In the genomic region with DNA sequence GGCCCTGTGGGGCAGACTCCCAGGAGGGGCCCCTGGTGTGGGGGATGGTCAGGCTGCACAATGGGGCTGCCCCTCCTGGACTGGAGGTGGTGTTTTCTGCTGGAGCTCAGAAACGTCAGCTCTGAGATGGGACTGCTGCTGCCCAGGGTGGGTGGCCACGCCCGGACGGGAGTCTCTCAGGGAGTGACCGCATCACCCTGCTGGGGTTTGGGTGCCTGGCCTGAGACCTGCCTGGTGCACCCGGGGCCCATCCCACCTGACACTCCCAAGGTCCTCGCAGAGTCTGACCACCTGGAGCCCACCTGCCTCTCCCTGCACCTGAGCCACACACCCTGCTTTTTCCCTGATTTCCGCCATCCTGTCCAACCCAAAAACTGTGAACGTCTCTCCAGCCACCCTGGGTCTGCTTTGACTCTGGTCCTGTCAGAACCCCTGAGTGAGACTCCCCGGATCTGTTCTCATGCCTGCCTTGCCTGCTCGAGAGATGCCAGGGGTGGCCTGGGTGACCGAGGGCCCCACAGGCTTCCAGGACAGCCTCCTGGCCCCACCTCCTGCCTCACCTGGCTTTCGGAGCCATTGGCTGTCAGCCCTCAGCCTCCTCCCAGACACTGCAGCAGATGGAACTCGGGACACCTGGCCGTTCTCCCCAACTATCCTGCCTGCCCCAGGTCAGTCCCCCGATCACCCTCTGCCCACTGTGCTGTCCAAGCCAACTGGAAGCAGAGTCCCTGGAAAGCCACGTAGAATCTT, we compare ENCODE assay signal across 1 cellular context.
TF ChIP-seq lines count a peak whose summit lies in the region.

No MANE protein-coding gene starts in this region.

TF ChIP-seq in HepG2, 621 proteins besides CTCF, POLR2A, EP300 and RAD21:
- TF ChIP-seq RXRA (CRISPR knock-in tag; IDR thresholded peaks at IDR 0.05): no peak
- no peak for TF ChIP-seq BCL6 (CRISPR knock-in tag; IDR thresholded peaks at IDR 0.05)
- TF ChIP-seq, protein P1, sequence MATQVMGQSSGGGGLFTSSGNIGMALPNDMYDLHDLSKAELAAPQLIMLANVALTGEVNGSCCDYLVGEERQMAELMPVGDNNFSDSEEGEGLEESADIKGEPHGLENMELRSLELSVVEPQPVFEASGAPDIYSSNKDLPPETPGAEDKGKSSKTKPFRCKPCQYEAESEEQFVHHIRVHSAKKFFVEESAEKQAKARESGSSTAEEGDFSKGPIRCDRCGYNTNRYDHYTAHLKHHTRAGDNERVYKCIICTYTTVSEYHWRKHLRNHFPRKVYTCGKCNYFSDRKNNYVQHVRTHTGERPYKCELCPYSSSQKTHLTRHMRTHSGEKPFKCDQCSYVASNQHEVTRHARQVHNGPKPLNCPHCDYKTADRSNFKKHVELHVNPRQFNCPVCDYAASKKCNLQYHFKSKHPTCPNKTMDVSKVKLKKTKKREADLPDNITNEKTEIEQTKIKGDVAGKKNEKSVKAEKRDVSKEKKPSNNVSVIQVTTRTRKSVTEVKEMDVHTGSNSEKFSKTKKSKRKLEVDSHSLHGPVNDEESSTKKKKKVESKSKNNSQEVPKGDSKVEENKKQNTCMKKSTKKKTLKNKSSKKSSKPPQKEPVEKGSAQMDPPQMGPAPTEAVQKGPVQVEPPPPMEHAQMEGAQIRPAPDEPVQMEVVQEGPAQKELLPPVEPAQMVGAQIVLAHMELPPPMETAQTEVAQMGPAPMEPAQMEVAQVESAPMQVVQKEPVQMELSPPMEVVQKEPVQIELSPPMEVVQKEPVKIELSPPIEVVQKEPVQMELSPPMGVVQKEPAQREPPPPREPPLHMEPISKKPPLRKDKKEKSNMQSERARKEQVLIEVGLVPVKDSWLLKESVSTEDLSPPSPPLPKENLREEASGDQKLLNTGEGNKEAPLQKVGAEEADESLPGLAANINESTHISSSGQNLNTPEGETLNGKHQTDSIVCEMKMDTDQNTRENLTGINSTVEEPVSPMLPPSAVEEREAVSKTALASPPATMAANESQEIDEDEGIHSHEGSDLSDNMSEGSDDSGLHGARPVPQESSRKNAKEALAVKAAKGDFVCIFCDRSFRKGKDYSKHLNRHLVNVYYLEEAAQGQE (IDR thresholded peaks at IDR 0.05; ENCODE audit: borderline replicate concordance in 1 of 2, low read depth in 1 of 2, low read length in 2 of 2): no peak
- TF ChIP-seq ZNF816 (CRISPR knock-in tag; IDR thresholded peaks at IDR 0.05; ENCODE audit: borderline replicate concordance): no peak
- TF ChIP-seq, protein P2, sequence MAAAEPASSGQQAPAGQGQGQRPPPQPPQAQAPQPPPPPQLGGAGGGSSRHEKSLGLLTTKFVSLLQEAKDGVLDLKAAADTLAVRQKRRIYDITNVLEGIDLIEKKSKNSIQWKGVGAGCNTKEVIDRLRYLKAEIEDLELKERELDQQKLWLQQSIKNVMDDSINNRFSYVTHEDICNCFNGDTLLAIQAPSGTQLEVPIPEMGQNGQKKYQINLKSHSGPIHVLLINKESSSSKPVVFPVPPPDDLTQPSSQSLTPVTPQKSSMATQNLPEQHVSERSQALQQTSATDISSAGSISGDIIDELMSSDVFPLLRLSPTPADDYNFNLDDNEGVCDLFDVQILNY (CRISPR knock-in tag; conservative IDR thresholded peaks at IDR 0.05): no peak
- no peak for TF ChIP-seq ZBTB1 (CRISPR knock-in tag; IDR thresholded peaks at IDR 0.05; ENCODE audit: borderline replicate concordance)
- no peak for TF ChIP-seq ZNF782 (CRISPR knock-in tag; IDR thresholded peaks at IDR 0.05; ENCODE audit: borderline replicate concordance)
- no peak for TF ChIP-seq FOXK1 (CRISPR knock-in tag; IDR thresholded peaks at IDR 0.05; ENCODE audit: borderline replicate concordance, low read depth)
- TF ChIP-seq ZFP62 (CRISPR knock-in tag; IDR thresholded peaks at IDR 0.05): no peak
- TF ChIP-seq ZNF883 (CRISPR knock-in tag; IDR thresholded peaks at IDR 0.05; ENCODE audit: not compliant biosample characterization): no peak
- TF ChIP-seq RXRB (CRISPR knock-in tag; IDR thresholded peaks at IDR 0.05; ENCODE audit: borderline replicate concordance): no peak
- TF ChIP-seq IRX3 (CRISPR knock-in tag; IDR thresholded peaks at IDR 0.05; ENCODE audit: borderline replicate concordance, low read depth): no peak
- no peak for TF ChIP-seq ZNF776 (CRISPR knock-in tag; IDR thresholded peaks at IDR 0.05)
- TF ChIP-seq, protein P3, sequence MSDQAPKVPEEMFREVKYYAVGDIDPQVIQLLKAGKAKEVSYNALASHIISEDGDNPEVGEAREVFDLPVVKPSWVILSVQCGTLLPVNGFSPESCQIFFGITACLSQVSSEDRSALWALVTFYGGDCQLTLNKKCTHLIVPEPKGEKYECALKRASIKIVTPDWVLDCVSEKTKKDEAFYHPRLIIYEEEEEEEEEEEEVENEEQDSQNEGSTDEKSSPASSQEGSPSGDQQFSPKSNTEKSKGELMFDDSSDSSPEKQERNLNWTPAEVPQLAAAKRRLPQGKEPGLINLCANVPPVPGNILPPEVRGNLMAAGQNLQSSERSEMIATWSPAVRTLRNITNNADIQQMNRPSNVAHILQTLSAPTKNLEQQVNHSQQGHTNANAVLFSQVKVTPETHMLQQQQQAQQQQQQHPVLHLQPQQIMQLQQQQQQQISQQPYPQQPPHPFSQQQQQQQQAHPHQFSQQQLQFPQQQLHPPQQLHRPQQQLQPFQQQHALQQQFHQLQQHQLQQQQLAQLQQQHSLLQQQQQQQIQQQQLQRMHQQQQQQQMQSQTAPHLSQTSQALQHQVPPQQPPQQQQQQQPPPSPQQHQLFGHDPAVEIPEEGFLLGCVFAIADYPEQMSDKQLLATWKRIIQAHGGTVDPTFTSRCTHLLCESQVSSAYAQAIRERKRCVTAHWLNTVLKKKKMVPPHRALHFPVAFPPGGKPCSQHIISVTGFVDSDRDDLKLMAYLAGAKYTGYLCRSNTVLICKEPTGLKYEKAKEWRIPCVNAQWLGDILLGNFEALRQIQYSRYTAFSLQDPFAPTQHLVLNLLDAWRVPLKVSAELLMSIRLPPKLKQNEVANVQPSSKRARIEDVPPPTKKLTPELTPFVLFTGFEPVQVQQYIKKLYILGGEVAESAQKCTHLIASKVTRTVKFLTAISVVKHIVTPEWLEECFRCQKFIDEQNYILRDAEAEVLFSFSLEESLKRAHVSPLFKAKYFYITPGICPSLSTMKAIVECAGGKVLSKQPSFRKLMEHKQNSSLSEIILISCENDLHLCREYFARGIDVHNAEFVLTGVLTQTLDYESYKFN (CRISPR knock-in tag; conservative IDR thresholded peaks at IDR 0.05): no peak
- no peak for TF ChIP-seq MAFG (CRISPR knock-in tag; IDR thresholded peaks at IDR 0.05)
- no peak for TF ChIP-seq ZNF7 (CRISPR knock-in tag; IDR thresholded peaks at IDR 0.05)
- no peak for TF ChIP-seq SP1 (IDR thresholded peaks at IDR 0.05)
- no peak for TF ChIP-seq SP1 (CRISPR knock-in tag; IDR thresholded peaks at IDR 0.05)
- TF ChIP-seq, protein P4, sequence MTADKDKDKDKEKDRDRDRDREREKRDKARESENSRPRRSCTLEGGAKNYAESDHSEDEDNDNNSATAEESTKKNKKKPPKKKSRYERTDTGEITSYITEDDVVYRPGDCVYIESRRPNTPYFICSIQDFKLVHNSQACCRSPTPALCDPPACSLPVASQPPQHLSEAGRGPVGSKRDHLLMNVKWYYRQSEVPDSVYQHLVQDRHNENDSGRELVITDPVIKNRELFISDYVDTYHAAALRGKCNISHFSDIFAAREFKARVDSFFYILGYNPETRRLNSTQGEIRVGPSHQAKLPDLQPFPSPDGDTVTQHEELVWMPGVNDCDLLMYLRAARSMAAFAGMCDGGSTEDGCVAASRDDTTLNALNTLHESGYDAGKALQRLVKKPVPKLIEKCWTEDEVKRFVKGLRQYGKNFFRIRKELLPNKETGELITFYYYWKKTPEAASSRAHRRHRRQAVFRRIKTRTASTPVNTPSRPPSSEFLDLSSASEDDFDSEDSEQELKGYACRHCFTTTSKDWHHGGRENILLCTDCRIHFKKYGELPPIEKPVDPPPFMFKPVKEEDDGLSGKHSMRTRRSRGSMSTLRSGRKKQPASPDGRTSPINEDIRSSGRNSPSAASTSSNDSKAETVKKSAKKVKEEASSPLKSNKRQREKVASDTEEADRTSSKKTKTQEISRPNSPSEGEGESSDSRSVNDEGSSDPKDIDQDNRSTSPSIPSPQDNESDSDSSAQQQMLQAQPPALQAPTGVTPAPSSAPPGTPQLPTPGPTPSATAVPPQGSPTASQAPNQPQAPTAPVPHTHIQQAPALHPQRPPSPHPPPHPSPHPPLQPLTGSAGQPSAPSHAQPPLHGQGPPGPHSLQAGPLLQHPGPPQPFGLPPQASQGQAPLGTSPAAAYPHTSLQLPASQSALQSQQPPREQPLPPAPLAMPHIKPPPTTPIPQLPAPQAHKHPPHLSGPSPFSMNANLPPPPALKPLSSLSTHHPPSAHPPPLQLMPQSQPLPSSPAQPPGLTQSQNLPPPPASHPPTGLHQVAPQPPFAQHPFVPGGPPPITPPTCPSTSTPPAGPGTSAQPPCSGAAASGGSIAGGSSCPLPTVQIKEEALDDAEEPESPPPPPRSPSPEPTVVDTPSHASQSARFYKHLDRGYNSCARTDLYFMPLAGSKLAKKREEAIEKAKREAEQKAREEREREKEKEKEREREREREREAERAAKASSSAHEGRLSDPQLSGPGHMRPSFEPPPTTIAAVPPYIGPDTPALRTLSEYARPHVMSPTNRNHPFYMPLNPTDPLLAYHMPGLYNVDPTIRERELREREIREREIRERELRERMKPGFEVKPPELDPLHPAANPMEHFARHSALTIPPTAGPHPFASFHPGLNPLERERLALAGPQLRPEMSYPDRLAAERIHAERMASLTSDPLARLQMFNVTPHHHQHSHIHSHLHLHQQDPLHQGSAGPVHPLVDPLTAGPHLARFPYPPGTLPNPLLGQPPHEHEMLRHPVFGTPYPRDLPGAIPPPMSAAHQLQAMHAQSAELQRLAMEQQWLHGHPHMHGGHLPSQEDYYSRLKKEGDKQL (CRISPR knock-in tag; IDR thresholded peaks at IDR 0.05; ENCODE audit: low read depth): no peak
- TF ChIP-seq HNRNPK (IDR thresholded peaks at IDR 0.05; ENCODE audit: low read depth, low read length, poor library complexity, severe bottlenecking): no peak
- no peak for TF ChIP-seq ZNF160 (CRISPR knock-in tag; IDR thresholded peaks at IDR 0.05)
